In the genomic region with DNA sequence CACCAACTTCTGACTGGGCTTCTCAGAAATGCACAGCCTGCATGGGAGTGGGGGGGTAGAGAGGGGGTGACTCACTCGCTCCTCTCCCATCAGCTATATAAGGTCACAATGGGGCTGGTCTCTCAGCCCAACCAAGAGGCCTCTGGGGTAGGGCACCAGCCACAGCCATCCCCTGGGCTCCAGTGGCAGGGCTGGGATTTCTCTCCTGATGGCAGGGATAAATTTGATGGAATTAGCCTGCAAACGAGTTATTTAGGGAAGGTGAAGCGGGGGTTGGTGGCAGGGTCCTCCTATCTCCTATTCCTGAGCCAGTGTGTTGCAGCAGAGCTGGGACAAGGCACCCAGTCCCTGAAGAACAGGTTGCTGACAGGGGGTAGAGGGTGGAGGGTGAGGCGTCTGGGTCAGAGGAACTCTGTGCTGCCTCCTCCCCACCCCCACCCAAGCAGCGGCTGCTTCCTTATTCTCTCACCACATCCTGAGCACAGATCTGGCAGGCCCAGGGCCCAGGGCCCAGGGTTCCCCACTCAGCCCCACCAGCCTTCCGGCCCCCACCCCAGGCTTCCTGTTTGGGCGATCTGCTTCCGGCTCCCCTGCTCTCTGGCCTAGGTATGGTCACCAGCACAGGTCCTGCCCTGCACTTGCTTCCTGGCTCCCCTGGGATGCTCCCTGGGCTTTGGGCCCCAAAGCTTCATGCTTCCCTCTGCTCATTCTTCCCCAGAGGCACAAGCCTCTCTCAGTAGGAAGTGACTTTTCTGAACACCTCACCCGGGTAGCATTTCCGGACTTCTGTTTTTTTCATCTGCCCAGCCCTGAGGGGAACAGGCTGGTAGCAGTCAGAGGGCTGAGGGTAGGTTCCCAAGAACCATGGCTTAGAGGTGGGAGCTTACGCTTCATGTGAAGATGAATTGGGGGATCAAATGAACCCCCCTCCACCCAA, we compare ENCODE assay signal across 1 cellular context.
TF ChIP-seq lines count a peak whose summit lies in the region.

No MANE protein-coding gene starts in this region.

TF ChIP-seq in K562, 482 proteins besides CTCF, POLR2A, EP300 and RAD21 (continued from another document and continues in another):
- TF ChIP-seq CBX8 (IDR thresholded peaks at IDR 0.05; ENCODE audit: borderline replicate concordance, extremely low read depth, low read depth, low read length, poor library complexity, severe bottlenecking) (no peak), RB1 (IDR thresholded peaks at IDR 0.05; ENCODE audit: low read depth) (0 out of 2 replicates have a peak, but pooled peaks have one; percentile 22), CREB1 (IDR thresholded peaks at IDR 0.05) (peak; percentile 26; the same call in 1 of the 2 replicates), CREB1 (CRISPR knock-in tag; IDR thresholded peaks at IDR 0.05) (no peak; the same call in 1 of the 2 replicates), NFE2 (IDR thresholded peaks at IDR 0.05; ENCODE audit: low read depth) (peak; percentile 28; the same call in 1 of the 2 replicates), KLF1 (tag; IDR thresholded peaks at IDR 0.05) (no peak), TOE1 (IDR thresholded peaks at IDR 0.05; ENCODE audit: borderline replicate concordance) (peak; percentile 68; the same call in 1 of the 2 replicates), TOE1 (CRISPR knock-in tag; IDR thresholded peaks at IDR 0.05; ENCODE audit: borderline replicate concordance, low read depth) (no peak), COPS2 (conservative IDR thresholded peaks at IDR 0.05) (no peak), NFIC (IDR thresholded peaks at IDR 0.05) (peak; percentile 46; the same call in 1 of the 2 replicates), KAT7 (CRISPR knock-in tag; IDR thresholded peaks at IDR 0.05; ENCODE audit: borderline replicate concordance) (no peak), FOXP1 (CRISPR knock-in tag; IDR thresholded peaks at IDR 0.05) (no peak), NR3C1 (CRISPR knock-in tag; IDR thresholded peaks at IDR 0.05) (no peak), ESRRA (IDR thresholded peaks at IDR 0.05; ENCODE audit: borderline replicate concordance, low read depth) (peak; percentile 61; the same call in 1 of the 2 replicates), HDAC3 (IDR thresholded peaks at IDR 0.05; ENCODE audit: borderline replicate concordance, partially characterized antibody) (no peak), MCM2 (IDR thresholded peaks at IDR 0.05; ENCODE audit: low read depth) (no peak), KLF13 (tag; IDR thresholded peaks at IDR 0.05; ENCODE audit: borderline replicate concordance, low read depth) (no peak), CAMTA2 (CRISPR knock-in tag; conservative IDR thresholded peaks at IDR 0.05) (no peak), MAFF (IDR thresholded peaks at IDR 0.05; ENCODE audit: low read length) (no peak), IRF2 (CRISPR knock-in tag; IDR thresholded peaks at IDR 0.05) (no peak), EWSR1 (IDR thresholded peaks at IDR 0.05; ENCODE audit: borderline replicate concordance, low read depth, partially characterized antibody) (no peak), TGIF2 (CRISPR knock-in tag; IDR thresholded peaks at IDR 0.05) (no peak), HDAC6 (IDR thresholded peaks at IDR 0.05; ENCODE audit: low read depth, low read length) (no peak), ZNF282 (CRISPR knock-in tag; IDR thresholded peaks at IDR 0.05) (no peak), POLR3G (IDR thresholded peaks at IDR 0.05; ENCODE audit: extremely low read depth, insufficient read length, insufficient replicate concordance) (no peak), RBBP5 (IDR thresholded peaks at IDR 0.05; ENCODE audit: borderline replicate concordance, insufficient read depth, low read length, poor library complexity, severe bottlenecking) (peak; percentile 76), ZBED1 (IDR thresholded peaks at IDR 0.05) (0 out of 2 replicates have a peak, but pooled peaks have one; percentile 37), PURB (CRISPR knock-in tag; IDR thresholded peaks at IDR 0.05; ENCODE audit: low read depth) (no peak), DMBX1 (CRISPR knock-in tag; IDR thresholded peaks at IDR 0.05; ENCODE audit: borderline replicate concordance) (peak; percentile 6; the same call in 1 of the 2 replicates), IFI16 (CRISPR knock-in tag; IDR thresholded peaks at IDR 0.05) (no peak), NFYB (IDR thresholded peaks at IDR 0.05; ENCODE audit: extremely low read depth, insufficient read length) (no peak), MCM3 (IDR thresholded peaks at IDR 0.05) (no peak), HOXB6 (CRISPR knock-in tag; IDR thresholded peaks at IDR 0.05; ENCODE audit: borderline replicate concordance) (no peak), CBFB (CRISPR knock-in tag; IDR thresholded peaks at IDR 0.05) (no peak), ZNF324 (CRISPR knock-in tag; IDR thresholded peaks at IDR 0.05) (no peak), GATAD2A (IDR thresholded peaks at IDR 0.05) (no peak; the same call in 1 of the 2 replicates)
- TF ChIP-seq, protein P1, sequence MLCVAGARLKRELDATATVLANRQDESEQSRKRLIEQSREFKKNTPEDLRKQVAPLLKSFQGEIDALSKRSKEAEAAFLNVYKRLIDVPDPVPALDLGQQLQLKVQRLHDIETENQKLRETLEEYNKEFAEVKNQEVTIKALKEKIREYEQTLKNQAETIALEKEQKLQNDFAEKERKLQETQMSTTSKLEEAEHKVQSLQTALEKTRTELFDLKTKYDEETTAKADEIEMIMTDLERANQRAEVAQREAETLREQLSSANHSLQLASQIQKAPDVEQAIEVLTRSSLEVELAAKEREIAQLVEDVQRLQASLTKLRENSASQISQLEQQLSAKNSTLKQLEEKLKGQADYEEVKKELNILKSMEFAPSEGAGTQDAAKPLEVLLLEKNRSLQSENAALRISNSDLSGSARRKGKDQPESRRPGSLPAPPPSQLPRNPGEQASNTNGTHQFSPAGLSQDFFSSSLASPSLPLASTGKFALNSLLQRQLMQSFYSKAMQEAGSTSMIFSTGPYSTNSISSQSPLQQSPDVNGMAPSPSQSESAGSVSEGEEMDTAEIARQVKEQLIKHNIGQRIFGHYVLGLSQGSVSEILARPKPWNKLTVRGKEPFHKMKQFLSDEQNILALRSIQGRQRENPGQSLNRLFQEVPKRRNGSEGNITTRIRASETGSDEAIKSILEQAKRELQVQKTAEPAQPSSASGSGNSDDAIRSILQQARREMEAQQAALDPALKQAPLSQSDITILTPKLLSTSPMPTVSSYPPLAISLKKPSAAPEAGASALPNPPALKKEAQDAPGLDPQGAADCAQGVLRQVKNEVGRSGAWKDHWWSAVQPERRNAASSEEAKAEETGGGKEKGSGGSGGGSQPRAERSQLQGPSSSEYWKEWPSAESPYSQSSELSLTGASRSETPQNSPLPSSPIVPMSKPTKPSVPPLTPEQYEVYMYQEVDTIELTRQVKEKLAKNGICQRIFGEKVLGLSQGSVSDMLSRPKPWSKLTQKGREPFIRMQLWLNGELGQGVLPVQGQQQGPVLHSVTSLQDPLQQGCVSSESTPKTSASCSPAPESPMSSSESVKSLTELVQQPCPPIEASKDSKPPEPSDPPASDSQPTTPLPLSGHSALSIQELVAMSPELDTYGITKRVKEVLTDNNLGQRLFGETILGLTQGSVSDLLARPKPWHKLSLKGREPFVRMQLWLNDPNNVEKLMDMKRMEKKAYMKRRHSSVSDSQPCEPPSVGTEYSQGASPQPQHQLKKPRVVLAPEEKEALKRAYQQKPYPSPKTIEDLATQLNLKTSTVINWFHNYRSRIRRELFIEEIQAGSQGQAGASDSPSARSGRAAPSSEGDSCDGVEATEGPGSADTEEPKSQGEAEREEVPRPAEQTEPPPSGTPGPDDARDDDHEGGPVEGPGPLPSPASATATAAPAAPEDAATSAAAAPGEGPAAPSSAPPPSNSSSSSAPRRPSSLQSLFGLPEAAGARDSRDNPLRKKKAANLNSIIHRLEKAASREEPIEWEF (CRISPR knock-in tag; IDR thresholded peaks at IDR 0.05): no peak
- TF ChIP-seq, protein P2, sequence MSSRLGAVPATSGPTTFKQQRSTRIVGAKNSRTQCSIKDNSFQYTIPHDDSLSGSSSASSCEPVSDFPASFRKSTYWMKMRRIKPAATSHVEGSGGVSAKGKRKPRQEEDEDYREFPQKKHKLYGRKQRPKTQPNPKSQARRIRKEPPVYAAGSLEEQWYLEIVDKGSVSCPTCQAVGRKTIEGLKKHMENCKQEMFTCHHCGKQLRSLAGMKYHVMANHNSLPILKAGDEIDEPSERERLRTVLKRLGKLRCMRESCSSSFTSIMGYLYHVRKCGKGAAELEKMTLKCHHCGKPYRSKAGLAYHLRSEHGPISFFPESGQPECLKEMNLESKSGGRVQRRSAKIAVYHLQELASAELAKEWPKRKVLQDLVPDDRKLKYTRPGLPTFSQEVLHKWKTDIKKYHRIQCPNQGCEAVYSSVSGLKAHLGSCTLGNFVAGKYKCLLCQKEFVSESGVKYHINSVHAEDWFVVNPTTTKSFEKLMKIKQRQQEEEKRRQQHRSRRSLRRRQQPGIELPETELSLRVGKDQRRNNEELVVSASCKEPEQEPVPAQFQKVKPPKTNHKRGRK (tag; IDR thresholded peaks at IDR 0.05): no peak
- TF ChIP-seq, protein P3, sequence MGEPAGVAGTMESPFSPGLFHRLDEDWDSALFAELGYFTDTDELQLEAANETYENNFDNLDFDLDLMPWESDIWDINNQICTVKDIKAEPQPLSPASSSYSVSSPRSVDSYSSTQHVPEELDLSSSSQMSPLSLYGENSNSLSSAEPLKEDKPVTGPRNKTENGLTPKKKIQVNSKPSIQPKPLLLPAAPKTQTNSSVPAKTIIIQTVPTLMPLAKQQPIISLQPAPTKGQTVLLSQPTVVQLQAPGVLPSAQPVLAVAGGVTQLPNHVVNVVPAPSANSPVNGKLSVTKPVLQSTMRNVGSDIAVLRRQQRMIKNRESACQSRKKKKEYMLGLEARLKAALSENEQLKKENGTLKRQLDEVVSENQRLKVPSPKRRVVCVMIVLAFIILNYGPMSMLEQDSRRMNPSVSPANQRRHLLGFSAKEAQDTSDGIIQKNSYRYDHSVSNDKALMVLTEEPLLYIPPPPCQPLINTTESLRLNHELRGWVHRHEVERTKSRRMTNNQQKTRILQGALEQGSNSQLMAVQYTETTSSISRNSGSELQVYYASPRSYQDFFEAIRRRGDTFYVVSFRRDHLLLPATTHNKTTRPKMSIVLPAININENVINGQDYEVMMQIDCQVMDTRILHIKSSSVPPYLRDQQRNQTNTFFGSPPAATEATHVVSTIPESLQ (CRISPR knock-in tag; IDR thresholded peaks at IDR 0.05): no peak
- TF ChIP-seq, protein P4, sequence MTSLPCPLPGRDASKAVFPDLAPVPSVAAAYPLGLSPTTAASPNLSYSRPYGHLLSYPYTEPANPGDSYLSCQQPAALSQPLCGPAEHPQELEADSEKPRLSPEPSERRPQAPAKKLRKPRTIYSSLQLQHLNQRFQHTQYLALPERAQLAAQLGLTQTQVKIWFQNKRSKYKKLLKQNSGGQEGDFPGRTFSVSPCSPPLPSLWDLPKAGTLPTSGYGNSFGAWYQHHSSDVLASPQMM (CRISPR knock-in tag; IDR thresholded peaks at IDR 0.05): no peak
- TF ChIP-seq, protein P5, sequence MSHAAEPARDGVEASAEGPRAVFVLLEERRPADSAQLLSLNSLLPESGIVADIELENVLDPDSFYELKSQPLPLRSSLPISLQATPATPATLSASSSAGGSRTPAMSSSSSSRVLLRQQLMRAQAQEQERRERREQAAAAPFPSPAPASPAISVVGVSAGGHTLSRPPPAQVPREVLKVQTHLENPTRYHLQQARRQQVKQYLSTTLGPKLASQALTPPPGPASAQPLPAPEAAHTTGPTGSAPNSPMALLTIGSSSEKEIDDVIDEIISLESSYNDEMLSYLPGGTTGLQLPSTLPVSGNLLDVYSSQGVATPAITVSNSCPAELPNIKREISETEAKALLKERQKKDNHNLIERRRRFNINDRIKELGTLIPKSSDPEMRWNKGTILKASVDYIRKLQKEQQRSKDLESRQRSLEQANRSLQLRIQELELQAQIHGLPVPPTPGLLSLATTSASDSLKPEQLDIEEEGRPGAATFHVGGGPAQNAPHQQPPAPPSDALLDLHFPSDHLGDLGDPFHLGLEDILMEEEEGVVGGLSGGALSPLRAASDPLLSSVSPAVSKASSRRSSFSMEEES (CRISPR knock-in tag; IDR thresholded peaks at IDR 0.05): no peak
- TF ChIP-seq, protein P6, sequence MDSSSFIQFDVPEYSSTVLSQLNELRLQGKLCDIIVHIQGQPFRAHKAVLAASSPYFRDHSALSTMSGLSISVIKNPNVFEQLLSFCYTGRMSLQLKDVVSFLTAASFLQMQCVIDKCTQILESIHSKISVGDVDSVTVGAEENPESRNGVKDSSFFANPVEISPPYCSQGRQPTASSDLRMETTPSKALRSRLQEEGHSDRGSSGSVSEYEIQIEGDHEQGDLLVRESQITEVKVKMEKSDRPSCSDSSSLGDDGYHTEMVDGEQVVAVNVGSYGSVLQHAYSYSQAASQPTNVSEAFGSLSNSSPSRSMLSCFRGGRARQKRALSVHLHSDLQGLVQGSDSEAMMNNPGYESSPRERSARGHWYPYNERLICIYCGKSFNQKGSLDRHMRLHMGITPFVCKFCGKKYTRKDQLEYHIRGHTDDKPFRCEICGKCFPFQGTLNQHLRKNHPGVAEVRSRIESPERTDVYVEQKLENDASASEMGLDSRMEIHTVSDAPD (CRISPR knock-in tag; IDR thresholded peaks at IDR 0.05): no peak
- TF ChIP-seq, protein P7, sequence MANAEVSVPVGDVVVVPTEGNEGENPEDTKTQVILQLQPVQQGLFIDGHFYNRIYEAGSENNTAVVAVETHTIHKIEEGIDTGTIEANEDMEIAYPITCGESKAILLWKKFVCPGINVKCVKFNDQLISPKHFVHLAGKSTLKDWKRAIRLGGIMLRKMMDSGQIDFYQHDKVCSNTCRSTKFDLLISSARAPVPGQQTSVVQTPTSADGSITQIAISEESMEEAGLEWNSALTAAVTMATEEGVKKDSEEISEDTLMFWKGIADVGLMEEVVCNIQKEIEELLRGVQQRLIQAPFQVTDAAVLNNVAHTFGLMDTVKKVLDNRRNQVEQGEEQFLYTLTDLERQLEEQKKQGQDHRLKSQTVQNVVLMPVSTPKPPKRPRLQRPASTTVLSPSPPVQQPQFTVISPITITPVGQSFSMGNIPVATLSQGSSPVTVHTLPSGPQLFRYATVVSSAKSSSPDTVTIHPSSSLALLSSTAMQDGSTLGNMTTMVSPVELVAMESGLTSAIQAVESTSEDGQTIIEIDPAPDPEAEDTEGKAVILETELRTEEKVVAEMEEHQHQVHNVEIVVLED (CRISPR knock-in tag; IDR thresholded peaks at IDR 0.05): no peak
